ENCODE assay signal across 25 cellular contexts in the genomic region with DNA sequence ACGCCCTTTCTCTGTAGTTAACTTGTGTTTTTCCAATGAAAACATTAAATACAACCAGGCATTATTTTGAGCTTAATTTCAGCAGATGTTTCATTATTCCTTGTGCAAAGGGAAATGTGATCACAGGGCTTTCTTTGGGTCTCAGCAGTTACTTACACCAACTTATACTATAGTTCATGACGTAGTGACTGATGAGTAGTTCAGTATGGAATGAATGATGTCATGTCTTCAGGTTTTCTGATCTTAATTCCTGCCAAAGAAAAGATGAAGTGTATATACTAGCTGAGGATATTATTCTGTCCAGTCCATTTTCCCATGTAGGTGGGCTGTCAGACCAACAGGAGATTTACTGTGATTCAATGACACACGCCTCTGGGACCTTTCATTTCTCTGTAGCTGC.
"Had no signal": no experiment of that assay in that cellular context is flagged by ENCODE, and none has a peak within 500 bp of the region (broad histone marks: within the 10 kb centered on the region; RNA-seq: fewer than 3 reads in every experiment).

No MANE protein-coding gene starts in this region.

- ATAC-seq: activated CD8-positive, alpha-beta T cell treated with anti-CD3 and anti-CD28 coated beads, Interleukin-2, amount 10 ng/mL, durations not matched to agents 7 days and 5 days; gastrocnemius medialis; left ventricle myocardium superior; natural killer cell had no signal

- H3K4me3 Mint-ChIP-seq: activated CD8-positive, alpha-beta T cell treated with anti-CD3 and anti-CD28 coated beads, Interleukin-2, amount 10 ng/mL, durations not matched to agents 7 days and 5 days; activated naive CD4-positive, alpha-beta T cell treated with anti-CD3 and anti-CD28 coated beads, Interleukin-2, amount 50 U/mL, for 24 hours; activated T-helper 1 cell treated with anti-CD3 and anti-CD28 coated beads, Interleukin-12 subunit alpha, Interleukin-12 subunit beta, Interleukin-2, Interleukin-4 antibody, amounts not matched to agents 30 ng/mL and 10 ng/mL and 1 ng/mL, durations not matched to agents 14 hours and 24 hours and 36 hours; natural killer cell; type B pancreatic cell had no signal

- H3K36me3 ChIP-seq: adrenal gland, ascending aorta, brain microvascular endothelial cell, colonic mucosa, gastrocnemius medialis, spleen, thoracic aorta, vagina had no signal

- H3K27me3 Mint-ChIP-seq: activated naive CD4-positive, alpha-beta T cell treated with anti-CD3 and anti-CD28 coated beads, Interleukin-2, amount 50 U/mL, for 24 hours had no signal

- H3K36me3 Mint-ChIP-seq: activated naive CD4-positive, alpha-beta T cell treated with anti-CD3 and anti-CD28 coated beads, Interleukin-2, amount 50 U/mL, for 24 hours; natural killer cell; type B pancreatic cell had no signal

- H3K9me3 Mint-ChIP-seq: activated naive CD4-positive, alpha-beta T cell treated with anti-CD3 and anti-CD28 coated beads, Interleukin-2, amount 50 U/mL, for 24 hours; activated T-helper 1 cell treated with anti-CD3 and anti-CD28 coated beads, Interleukin-12 subunit alpha, Interleukin-12 subunit beta, Interleukin-2, Interleukin-4 antibody, amounts not matched to agents 30 ng/mL and 10 ng/mL and 1 ng/mL, durations not matched to agents 14 hours and 24 hours and 36 hours; type B pancreatic cell had no signal

- H3K9me3 ChIP-seq: adrenal gland, colonic mucosa, gastrocnemius medialis, thoracic aorta, vagina had no signal

- H3K4me1 ChIP-seq: adrenal gland, ascending aorta, colonic mucosa, gastrocnemius medialis, spleen, vagina had no signal

- FAIRE-seq: islet of Langerhans had no signal

- H3K27ac ChIP-seq: adrenal gland, ascending aorta, brain microvascular endothelial cell, colonic mucosa, epithelial cell of prostate, gastrocnemius medialis, spleen, thoracic aorta, vagina had no signal

- H3K27ac Mint-ChIP-seq: activated CD8-positive, alpha-beta T cell treated with anti-CD3 and anti-CD28 coated beads, Interleukin-2, amount 10 ng/mL, durations not matched to agents 7 days and 5 days; activated naive CD4-positive, alpha-beta T cell treated with anti-CD3 and anti-CD28 coated beads, Interleukin-2, amount 50 U/mL, for 24 hours; activated T-helper 1 cell treated with anti-CD3 and anti-CD28 coated beads, Interleukin-12 subunit alpha, Interleukin-12 subunit beta, Interleukin-2, Interleukin-4 antibody, amounts not matched to agents 30 ng/mL and 10 ng/mL and 1 ng/mL, durations not matched to agents 14 hours and 24 hours and 36 hours; natural killer cell; type B pancreatic cell had no signal

- DNase-seq: activated CD4-positive, alpha-beta T cell treated with anti-CD3 and anti-CD28 coated beads for 1 hour; activated CD4-positive, alpha-beta T cell treated with anti-CD3 and anti-CD28 coated beads, Interleukin-2, amount 50 U/mL, for 1 hour; activated CD8-positive, alpha-beta T cell treated with anti-CD3 and anti-CD28 coated beads, Interleukin-2, amount 10 ng/mL, durations not matched to agents 7 days and 5 days; activated gamma-delta T cell; adrenal gland; brain microvascular endothelial cell; central memory CD4-positive, alpha-beta T cell; colonic mucosa; gastrocnemius medialis; left ventricle myocardium superior; mammary epithelial cell; midbrain; natural killer cell; spleen; stimulated activated CD4-positive, alpha-beta T cell treated with anti-CD3 and anti-CD28 coated beads, Interleukin-4, amount 100 ng/mL, for 1 hour; stimulated activated naive CD4-positive, alpha-beta T cell treated with Interleukin-2 at 50 U/mL for 16 hours; T-helper 9 cell had no signal

- H3K27me3 ChIP-seq: adrenal gland, ascending aorta, brain microvascular endothelial cell, colonic mucosa, gastrocnemius medialis, spleen, vagina had no signal

- H3K4me3 ChIP-seq: adrenal gland, ascending aorta, colonic mucosa, gastrocnemius medialis, spleen, thoracic aorta, vagina had no signal

- H3K4me1 Mint-ChIP-seq: activated naive CD4-positive, alpha-beta T cell treated with anti-CD3 and anti-CD28 coated beads, Interleukin-2, amount 50 U/mL, for 24 hours; natural killer cell had no signal
